1 cellular context compared by ENCODE assay signal in genomic region chr11:64844330-64845124, GRCh38.
TF ChIP-seq lines count a peak whose summit lies in the region.

TSS of gene CDC42BPG (minus strand) at chr11:64844653. CDS start at chr11:64844569, 84 bp downstream.

TF ChIP-seq in HEK293, 187 proteins besides CTCF, POLR2A, EP300 and RAD21 (continued from another document and continues in another):
- no peak for TF ChIP-seq ZNF19 (tag by site-specific recombination; IDR thresholded peaks at IDR 0.05; ENCODE audit: low read depth)
- TF ChIP-seq ZNF692 (tag by site-specific recombination; IDR thresholded peaks at IDR 0.05): no peak
- 0 out of 2 replicates have a peak, but pooled peaks have one; percentile 49 for TF ChIP-seq ZBTB1 (tag by site-specific recombination; IDR thresholded peaks at IDR 0.05)
- no peak for TF ChIP-seq ZNF48 (tag by site-specific recombination; IDR thresholded peaks at IDR 0.05)
- TF ChIP-seq ZBTB26 (tag by site-specific recombination; optimal IDR thresholded peaks at IDR 0.05): peak; percentile 54
- no peak for TF ChIP-seq GLIS1 (tag by site-specific recombination; IDR thresholded peaks at IDR 0.05)
- no peak for TF ChIP-seq ZNF354C (tag by site-specific recombination; IDR thresholded peaks at IDR 0.05; ENCODE audit: borderline replicate concordance, low read depth)
- no peak for TF ChIP-seq ZNF311 (tag by site-specific recombination; IDR thresholded peaks at IDR 0.05; ENCODE audit: borderline replicate concordance)
- TF ChIP-seq ZBTB6 (tag by site-specific recombination; IDR thresholded peaks at IDR 0.05): 0 out of 2 replicates have a peak, but pooled peaks have one; percentile 11
- TF ChIP-seq ZNF76 (tag by site-specific recombination; IDR thresholded peaks at IDR 0.05; ENCODE audit: borderline replicate concordance, low read depth): no peak
- TF ChIP-seq PRDM10 (tag by site-specific recombination; IDR thresholded peaks at IDR 0.05): peak; percentile 63
- peak; percentile 76; the same call in 1 of the 2 replicates for TF ChIP-seq ZNF423 (tag by site-specific recombination; IDR thresholded peaks at IDR 0.05)
- no peak for TF ChIP-seq ZNF626 (tag by site-specific recombination; IDR thresholded peaks at IDR 0.05)
- no peak for TF ChIP-seq INSM2 (tag by site-specific recombination; IDR thresholded peaks at IDR 0.05)
- TF ChIP-seq GLIS2 (tag by site-specific recombination; IDR thresholded peaks at IDR 0.05): peak; percentile 21; the same call in 1 of the 2 replicates
- 0 out of 2 replicates have a peak, but pooled peaks have one; percentile 17 for TF ChIP-seq HIC1 (tag by site-specific recombination; IDR thresholded peaks at IDR 0.05)
- TF ChIP-seq ZNF791 (tag by site-specific recombination; IDR thresholded peaks at IDR 0.05): no peak
- TF ChIP-seq ZNF112 (tag by site-specific recombination; IDR thresholded peaks at IDR 0.05): no peak
- 0 out of 2 replicates have a peak, but pooled peaks have one; percentile 46 for TF ChIP-seq ZBTB10 (tag by site-specific recombination; IDR thresholded peaks at IDR 0.05)
- TF ChIP-seq SP3 (tag by site-specific recombination; IDR thresholded peaks at IDR 0.05): peak; percentile 38
- no peak for TF ChIP-seq ZNF658 (tag by site-specific recombination; IDR thresholded peaks at IDR 0.05)
- no peak for TF ChIP-seq ZNF223 (tag by site-specific recombination; IDR thresholded peaks at IDR 0.05)
- TF ChIP-seq ZNF544 (tag by site-specific recombination; IDR thresholded peaks at IDR 0.05): no peak
- no peak for TF ChIP-seq WT1 (tag by site-specific recombination; IDR thresholded peaks at IDR 0.05)
- no peak for TF ChIP-seq ZSCAN5A (tag by site-specific recombination; IDR thresholded peaks at IDR 0.05)
- TF ChIP-seq ZSCAN30 (tag by site-specific recombination; IDR thresholded peaks at IDR 0.05): 0 out of 2 replicates have a peak, but pooled peaks have one; percentile 41
- TF ChIP-seq ZNF777 (tag by site-specific recombination; IDR thresholded peaks at IDR 0.05; ENCODE audit: borderline replicate concordance): no peak
- no peak for TF ChIP-seq ZNF660 (tag by site-specific recombination; IDR thresholded peaks at IDR 0.05)
- TF ChIP-seq ZNF518A (tag by site-specific recombination; conservative IDR thresholded peaks at IDR 0.05; ENCODE audit: low read depth): no peak
- no peak for TF ChIP-seq ZNF677 (tag by site-specific recombination; IDR thresholded peaks at IDR 0.05)
- TF ChIP-seq YY2 (tag by site-specific recombination; IDR thresholded peaks at IDR 0.05): no peak
- no peak for TF ChIP-seq ZXDB (tag by site-specific recombination; IDR thresholded peaks at IDR 0.05)
- TF ChIP-seq BCL6B (tag by site-specific recombination; IDR thresholded peaks at IDR 0.05): no peak
